In genomic region chr12:47741340-47741703, GRCh38 we compare ENCODE assay signal across 8 cellular contexts. TPM values are rescaled to one million over a fixed set of nuclear protein-coding genes. Genes with fewer than 3 reads are reported as not detected.
A peak's percentile ranks its signal among the peaks of the same experiment; 100 is the strongest.
DNase-seq lines count a peak whose midpoint lies in the region; ATAC-seq and TF ChIP-seq lines count a peak whose summit lies in the region.

No MANE protein-coding gene starts in this region.

- H3K4me3 Mint-ChIP-seq in activated naive CD8-positive, alpha-beta T cell treated with anti-CD3 and anti-CD28 coated beads, Interleukin-2, amount 50 U/mL, for 24 hours, result no peak overlapping the region
- H3K4me3 Mint-ChIP-seq in activated T-helper 2 cell treated with anti-CD3 and anti-CD28 coated beads, Interferon-gamma antibody, Interleukin-2, Interleukin-4, amounts not matched to agents 10 μg/mL and 5 μg/mL and 100 μg/mL, durations not matched to agents 14 hours and 24 hours and 36 hours (ENCODE audit: low read depth), result no peak overlapping the region

- peaks cover 26% of the 10 kb centered on the region for H3K4me1 Mint-ChIP-seq in activated naive CD8-positive, alpha-beta T cell treated with anti-CD3 and anti-CD28 coated beads, Interleukin-2, amount 50 U/mL, for 24 hours
- peaks cover 6% of the 10 kb centered on the region for H3K4me1 Mint-ChIP-seq in activated T-helper 2 cell treated with anti-CD3 and anti-CD28 coated beads, Interferon-gamma antibody, Interleukin-2, Interleukin-4, amounts not matched to agents 10 μg/mL and 5 μg/mL and 100 μg/mL, durations not matched to agents 14 hours and 24 hours and 36 hours (ENCODE audit: low read depth)

- TF ChIP-seq POLR2A in lower leg skin (IDR thresholded peaks at IDR 0.05), result no peak

- DNase-seq in DMS153 (lab: John Stamatoyannopoulos, UW) (peak; percentile 97), KBM-7 (peak; percentile 50), SK-MEL-5 (ENCODE audit: low read depth, low spot score) (peak; percentile 87), lower leg skin (ENCODE audit: low spot score in 2 of 2) (peak; percentile 82 to 96)
- peak; percentile 71 for DNase-seq in activated naive CD8-positive, alpha-beta T cell treated with anti-CD3 and anti-CD28 coated beads, Interleukin-2, amount 50 U/mL, for 24 hours
- DNase-seq in stimulated activated CD8-positive, alpha-beta memory T cell treated with anti-CD3 and anti-CD28 coated beads, Interleukin-4, amount 100 ng/mL, for 48 hours, result peak; percentile 70
- DNase-seq in activated T-helper 2 cell treated with anti-CD3 and anti-CD28 coated beads, Interferon-gamma antibody, Interleukin-2, Interleukin-4, amounts not matched to agents 10 μg/mL and 5 μg/mL and 100 μg/mL, durations not matched to agents 14 hours and 24 hours and 36 hours (ENCODE audit: low spot score), result no peak

- H3K36me3 Mint-ChIP-seq in activated naive CD8-positive, alpha-beta T cell treated with anti-CD3 and anti-CD28 coated beads, Interleukin-2, amount 50 U/mL, for 24 hours (ENCODE audit: low read depth), result no peaks in the 10 kb centered on the region
- no peaks in the 10 kb centered on the region for H3K36me3 Mint-ChIP-seq in activated T-helper 2 cell treated with anti-CD3 and anti-CD28 coated beads, Interferon-gamma antibody, Interleukin-2, Interleukin-4, amounts not matched to agents 10 μg/mL and 5 μg/mL and 100 μg/mL, durations not matched to agents 14 hours and 24 hours and 36 hours (ENCODE audit: low read depth)

- ATAC-seq in activated naive CD8-positive, alpha-beta T cell treated with anti-CD3 and anti-CD28 coated beads, Interleukin-2, amount 50 U/mL, for 24 hours, result peak; percentile 50
- ATAC-seq in HG03342 (IDR thresholded peaks at IDR 0.05; ENCODE audit: unreplicated experiment), result no peak

- TF ChIP-seq CTCF in lower leg skin (IDR thresholded peaks at IDR 0.05), result no peak

- H3K27me3 Mint-ChIP-seq in activated naive CD8-positive, alpha-beta T cell treated with anti-CD3 and anti-CD28 coated beads, Interleukin-2, amount 50 U/mL, for 24 hours, result peaks cover 4% of the 10 kb centered on the region
- H3K27me3 Mint-ChIP-seq in activated T-helper 2 cell treated with anti-CD3 and anti-CD28 coated beads, Interferon-gamma antibody, Interleukin-2, Interleukin-4, amounts not matched to agents 10 μg/mL and 5 μg/mL and 100 μg/mL, durations not matched to agents 14 hours and 24 hours and 36 hours (ENCODE audit: low read depth), result peaks cover 16% of the 10 kb centered on the region

- 19 to 33% methylated on average over 4 of the region's 4 CpGs for WGBS in lower leg skin, 2 donors

- no peak overlapping the region for H3K4me3 ChIP-seq in lower leg skin (ENCODE audit: low read depth, poor library complexity, severe bottlenecking)

- H3K27ac Mint-ChIP-seq in activated naive CD8-positive, alpha-beta T cell treated with anti-CD3 and anti-CD28 coated beads, Interleukin-2, amount 50 U/mL, for 24 hours, result no peak overlapping the region
- H3K27ac Mint-ChIP-seq in activated T-helper 2 cell treated with anti-CD3 and anti-CD28 coated beads, Interferon-gamma antibody, Interleukin-2, Interleukin-4, amounts not matched to agents 10 μg/mL and 5 μg/mL and 100 μg/mL, durations not matched to agents 14 hours and 24 hours and 36 hours, result no peak overlapping the region

- intact Hi-C loops in lower leg skin (cut with DNase I; ENCODE audit: low total_unique reads), result loop anchor here (5.0 kb wide), 1 partner anchor 96 kb away; no protein-coding TSS in a partner anchor
- intact Hi-C loops in activated T-helper 2 cell treated with anti-CD3 and anti-CD28 coated beads, Interferon-gamma antibody, Interleukin-2, Interleukin-4, amounts not matched to agents 10 μg/mL and 5 μg/mL and 100 μg/mL, durations not matched to agents 14 hours and 24 hours and 36 hours (cut with micrococcal nuclease), result no loop called here

- H3K9me3 Mint-ChIP-seq in activated naive CD8-positive, alpha-beta T cell treated with anti-CD3 and anti-CD28 coated beads, Interleukin-2, amount 50 U/mL, for 24 hours, result no peaks in the 10 kb centered on the region
- H3K9me3 Mint-ChIP-seq in activated T-helper 2 cell treated with anti-CD3 and anti-CD28 coated beads, Interferon-gamma antibody, Interleukin-2, Interleukin-4, amounts not matched to agents 10 μg/mL and 5 μg/mL and 100 μg/mL, durations not matched to agents 14 hours and 24 hours and 36 hours, result no peaks in the 10 kb centered on the region

- in situ Hi-C loops in KBM-7 (cut with MboI; ENCODE audit: low pct_unique_long_range_greater_than_20kb, low sequenced_read_pairs), result loop anchor here (5.0 to 25.0 kb wide), 2 partner anchors 36 to 96 kb away; no protein-coding TSS in a partner anchor
- in situ Hi-C loops in SK-MEL-5 (cut with HindIII; ENCODE audit: low pct_unique_long_range_greater_than_20kb, low sequenced_read_pairs), result no loop called here

RNA-seq across cellular contexts. Expression of gene ENDOU, which starts 16.0 kb away (rescaled TPM):
- not detected in 2 replicates for total RNA-seq in SK-MEL-5 (2014; rRNA removed; shearing (Covaris generic))
- not detected in 2 replicates for polyA plus RNA-seq in SK-MEL-5 (2015; cell fraction: cytosol; rRNA removed)
- polyA plus RNA-seq in SK-MEL-5 (2015; cell fraction: nucleus; rRNA removed), result not detected in 2 replicates
- total RNA-seq in lower leg skin, result 10 to 100 TPM in 3 of 4 donors, 1 to 10 TPM in 1; 6.4 to 30.5 (median 17.8) TPM
- not detected in 2 replicates for total RNA-seq in activated T-helper 2 cell treated with anti-CD3 and anti-CD28 coated beads, Interferon-gamma antibody, Interleukin-2, Interleukin-4, amounts not matched to agents 10 μg/mL and 5 μg/mL and 100 μg/mL, durations not matched to agents 14 hours and 24 hours and 36 hours

RNA-seq across cellular contexts. Expression of gene RAPGEF3, which starts 17.4 kb away (rescaled TPM):
- 1.1 and 1.3 TPM in 2 replicates for total RNA-seq in SK-MEL-5 (2014; rRNA removed; shearing (Covaris generic))
- 0.43 and 4.2 TPM in 2 replicates for polyA plus RNA-seq in SK-MEL-5 (2015; cell fraction: cytosol; rRNA removed)
- 2.9 and 9.0 TPM in 2 replicates for polyA plus RNA-seq in SK-MEL-5 (2015; cell fraction: nucleus; rRNA removed)
- 10 to 100 TPM; 13.4 to 27.8 (median 18.9) TPM for total RNA-seq in lower leg skin
- 1.8 and 2.7 TPM in 2 replicates for total RNA-seq in activated T-helper 2 cell treated with anti-CD3 and anti-CD28 coated beads, Interferon-gamma antibody, Interleukin-2, Interleukin-4, amounts not matched to agents 10 μg/mL and 5 μg/mL and 100 μg/mL, durations not matched to agents 14 hours and 24 hours and 36 hours

RNA-seq across cellular contexts. Expression of gene SLC48A1, which starts 31.7 kb away (rescaled TPM):
- 12.7 and 12.9 TPM in 2 replicates for total RNA-seq in SK-MEL-5 (2014; rRNA removed; shearing (Covaris generic))
- polyA plus RNA-seq in SK-MEL-5 (2015; cell fraction: cytosol; rRNA removed), result 23.4 and 31.2 TPM in 2 replicates
- polyA plus RNA-seq in SK-MEL-5 (2015; cell fraction: nucleus; rRNA removed), result 12.6 and 20.3 TPM in 2 replicates
- total RNA-seq in lower leg skin, result 10 to 100 TPM; 28.2 to 51.7 (median 48.6) TPM
- 7.3 and 7.4 TPM in 2 replicates for total RNA-seq in activated T-helper 2 cell treated with anti-CD3 and anti-CD28 coated beads, Interferon-gamma antibody, Interleukin-2, Interleukin-4, amounts not matched to agents 10 μg/mL and 5 μg/mL and 100 μg/mL, durations not matched to agents 14 hours and 24 hours and 36 hours

RNA-seq across cellular contexts. Expression of gene RPAP3, which starts 35.5 kb away (rescaled TPM):
- total RNA-seq in SK-MEL-5 (2014; rRNA removed; shearing (Covaris generic)), result 30.0 and 31.7 TPM in 2 replicates
- 25.6 and 30.7 TPM in 2 replicates for polyA plus RNA-seq in SK-MEL-5 (2015; cell fraction: cytosol; rRNA removed)
- polyA plus RNA-seq in SK-MEL-5 (2015; cell fraction: nucleus; rRNA removed), result 21.1 and 30.0 TPM in 2 replicates
- 10 to 100 TPM in 1 of 4 donors, 1 to 10 TPM in 3; 6.8 to 13.0 (median 7.9) TPM for total RNA-seq in lower leg skin
- total RNA-seq in activated T-helper 2 cell treated with anti-CD3 and anti-CD28 coated beads, Interferon-gamma antibody, Interleukin-2, Interleukin-4, amounts not matched to agents 10 μg/mL and 5 μg/mL and 100 μg/mL, durations not matched to agents 14 hours and 24 hours and 36 hours, result 57.4 and 58.7 TPM in 2 replicates
